In the genomic region with DNA sequence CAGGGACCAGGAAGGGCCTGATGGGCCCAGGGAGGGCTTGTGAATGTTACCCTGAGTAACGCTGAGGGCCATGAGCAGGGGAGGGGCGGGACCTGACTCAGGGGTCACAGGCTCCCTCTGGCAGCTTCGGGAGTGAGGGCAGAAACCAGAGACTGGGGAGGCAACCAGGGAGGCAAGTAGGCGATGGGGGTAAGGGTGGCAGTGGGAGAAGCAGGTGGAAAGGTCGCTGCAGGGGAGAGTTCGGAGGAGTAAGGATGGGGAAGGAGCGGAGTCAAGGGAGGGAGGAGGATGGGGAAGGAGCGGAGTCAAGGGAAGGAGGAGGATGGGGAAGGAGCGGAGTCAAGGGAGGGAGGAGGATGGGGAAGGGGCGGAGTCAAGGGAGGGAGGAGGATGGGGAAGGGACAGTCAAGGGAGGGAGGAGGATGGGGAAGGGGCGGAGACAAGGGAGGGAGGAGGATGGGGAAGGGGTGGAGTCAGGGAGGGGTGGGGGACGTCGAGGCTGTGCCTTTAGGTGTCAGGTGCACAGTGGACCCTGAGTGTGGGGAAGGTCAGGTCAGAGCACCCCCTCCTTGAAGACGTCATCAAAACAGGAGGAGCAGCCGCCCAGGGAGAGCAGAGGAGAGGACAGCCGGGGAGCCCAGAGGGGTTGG, we compare ENCODE assay signal across 8 cellular contexts. TPM values are rescaled to one million over a fixed set of nuclear protein-coding genes. Genes with fewer than 3 reads are reported as not detected.
A peak's percentile ranks its signal among the peaks of the same experiment; 100 is the strongest.
DNase-seq lines count a peak whose midpoint lies in the region; ATAC-seq, FAIRE-seq and TF ChIP-seq lines count a peak whose summit lies in the region.

No MANE protein-coding gene starts in this region.

- peak overlapping the region; percentile 70 for H2AFZ ChIP-seq in keratinocyte (ENCODE audit: control insufficient read depth, low read length)

- H3K4me3 Mint-ChIP-seq in stimulated activated naive CD8-positive, alpha-beta T cell treated with anti-CD3 and anti-CD28 coated beads, Interleukin-15, Interleukin-2, amounts not matched to agents 100 ng/mL and 50 ng/mL, for 24 hours, result no peak overlapping the region

- H3K79me2 ChIP-seq in keratinocyte (ENCODE audit: control insufficient read depth, insufficient read depth, low read length), result no peaks in the 10 kb centered on the region

- H3K27me3 Mint-ChIP-seq in stimulated activated naive CD8-positive, alpha-beta T cell treated with anti-CD3 and anti-CD28 coated beads, Interleukin-15, Interleukin-2, amounts not matched to agents 100 ng/mL and 50 ng/mL, for 24 hours, result no peaks in the 10 kb centered on the region

- peak overlapping the region; percentile 64 for H3K4me2 ChIP-seq in keratinocyte (ENCODE audit: control insufficient read depth, extremely low read depth, insufficient read depth, low read depth, low read length)

- H3K9me3 Mint-ChIP-seq in stimulated activated naive CD8-positive, alpha-beta T cell treated with anti-CD3 and anti-CD28 coated beads, Interleukin-15, Interleukin-2, amounts not matched to agents 100 ng/mL and 50 ng/mL, for 24 hours, result no peaks in the 10 kb centered on the region

- H3K36me3 ChIP-seq in keratinocyte (ENCODE audit: control insufficient read depth in 2 of 2, extremely low read depth in 1 of 2, insufficient read depth in 2 of 2, low read length in 2 of 2), result no peaks in the 10 kb centered on the region

- peaks cover 35% of the 10 kb centered on the region for H3K36me3 Mint-ChIP-seq in stimulated activated naive CD8-positive, alpha-beta T cell treated with anti-CD3 and anti-CD28 coated beads, Interleukin-15, Interleukin-2, amounts not matched to agents 100 ng/mL and 50 ng/mL, for 24 hours (ENCODE audit: low read depth)

- peaks cover 5% of the 10 kb centered on the region for H3K27me3 ChIP-seq in keratinocyte (ENCODE audit: control insufficient read depth, extremely low read depth, insufficient read depth, low read length)

- H3K27ac ChIP-seq in keratinocyte (ENCODE audit: control insufficient read depth, insufficient read depth, low read length), result no peak overlapping the region

- peaks cover 3% of the 10 kb centered on the region for H3K4me1 ChIP-seq in keratinocyte (ENCODE audit: control insufficient read depth, extremely low read depth, insufficient read depth, low read length)

- dilution Hi-C loops in keratinocyte (cut with MboI; ENCODE audit: extremely low pct_ligation_motif_present, low sequenced_read_pairs), result no loop called here

- no peaks in the 10 kb centered on the region for H3K9me1 ChIP-seq in keratinocyte (ENCODE audit: control insufficient read depth, extremely low read depth, insufficient read depth, low read length)

- H3K9ac ChIP-seq in keratinocyte (ENCODE audit: control insufficient read depth, extremely low read depth, insufficient read depth, low read length), result no peak overlapping the region

- in situ Hi-C loops in T47D (cut with HindIII; ENCODE audit: low pct_unique_long_range_greater_than_20kb, low sequenced_read_pairs), result no loop called here

- no peaks in the 10 kb centered on the region for H4K20me1 ChIP-seq in keratinocyte (ENCODE audit: control insufficient read depth, extremely low read depth, insufficient read depth, low read length)

- TF ChIP-seq CTCF in keratinocyte (optimal IDR thresholded peaks at IDR 0.05 in 1 of 3, IDR thresholded peaks at IDR 0.05 in 1 of 3, conservative IDR thresholded peaks at IDR 0.05 in 1 of 3; ENCODE audit: extremely low read depth in 1 of 3, insufficient read depth in 2 of 3, low read length in 3 of 3), result no peak

- H3K27ac Mint-ChIP-seq in stimulated activated naive CD8-positive, alpha-beta T cell treated with anti-CD3 and anti-CD28 coated beads, Interleukin-15, Interleukin-2, amounts not matched to agents 100 ng/mL and 50 ng/mL, for 24 hours, result peak overlapping the region; percentile 31

- ATAC-seq in stimulated activated naive CD8-positive, alpha-beta T cell treated with anti-CD3 and anti-CD28 coated beads, Interleukin-15, Interleukin-2, amounts not matched to agents 100 U/mL and 50 U/mL, for 24 hours, result no peak

- H3K4me3 ChIP-seq in keratinocyte (ENCODE audit: control insufficient read depth in 2 of 3, extremely low read depth in 1 of 3, insufficient read depth in 2 of 3, low read depth in 1 of 3, low read length in 3 of 3), result peak overlapping the region in 1 of 3 experiments; percentile 37

- peaks cover 34% of the 10 kb centered on the region for H3K4me1 Mint-ChIP-seq in stimulated activated naive CD8-positive, alpha-beta T cell treated with anti-CD3 and anti-CD28 coated beads, Interleukin-15, Interleukin-2, amounts not matched to agents 100 ng/mL and 50 ng/mL, for 24 hours (ENCODE audit: low read depth)

- H3K9me3 ChIP-seq in keratinocyte (ENCODE audit: control insufficient read depth, low read depth, low read length), result no peaks in the 10 kb centered on the region

- no peak for FAIRE-seq in keratinocyte (lab: Jason Lieb, UNC)

- no peak for DNase-seq in stimulated activated naive CD8-positive, alpha-beta T cell treated with anti-CD3 and anti-CD28 coated beads, Interleukin-15, Interleukin-2, amounts not matched to agents 100 U/mL and 50 U/mL, for 24 hours
- DNase-seq in T47D (ENCODE audit: low read depth in 1 of 2, low spot score in 1 of 2) (peak; percentile 40 to 96), keratinocyte (ENCODE audit: low read depth, low spot score) (no peak), NCI-H524 (lab: John Stamatoyannopoulos, UW) (no peak), NCI-H2107 (lab: John Stamatoyannopoulos, UW) (no peak), dedifferentiated amniotic fluid mesenchymal stem cell (ENCODE audit: extremely low spot score) (no peak)
- no peak for DNase-seq in activated CD8-positive, alpha-beta memory T cell treated with anti-CD3 and anti-CD28 coated beads for 24 hours

RNA-seq across cellular contexts. Expression of a gene that starts 15.5 kb away (rescaled TPM):
- 3.6 to 5.1 TPM (median 4.4 TPM) in 3 replicates for polyA plus RNA-seq in keratinocyte
- 0.59 TPM for polyA plus RNA-seq in keratinocyte (2011; ENCODE audit: low read depth)
- polyA plus RNA-seq in keratinocyte (2011; cell fraction: cytosol; rRNA removed), result 1.9 and 2.4 TPM in 2 replicates
- 6.2 and 7.7 TPM in 2 replicates for polyA plus RNA-seq in keratinocyte (2011; cell fraction: nucleus; rRNA removed)
- polyA plus RNA-seq in keratinocyte (2012; ENCODE audit: low replicate concordance), result 6.2 and 7.2 TPM in 2 replicates
- polyA minus RNA-seq in keratinocyte, result 4.9 to 12.7 TPM (median 4.9 TPM) in 3 replicates
- 5.4 TPM for polyA minus RNA-seq in keratinocyte (2011; cell fraction: cytosol; rRNA and poly(A)+ RNA removed)
- 6.3 and 9.2 TPM in 2 replicates for polyA minus RNA-seq in keratinocyte (2011; cell fraction: nucleus; rRNA and poly(A)+ RNA removed)

RNA-seq across cellular contexts. Expression of a gene that starts 28.1 kb away (rescaled TPM):
- polyA plus RNA-seq in keratinocyte, result 0.14 to 0.22 TPM (median 0.21 TPM) in 3 replicates
- 2.6 TPM for polyA plus RNA-seq in keratinocyte (2011; ENCODE audit: low read depth)
- 0.36 and 0.81 TPM in 2 replicates for polyA plus RNA-seq in keratinocyte (2011; cell fraction: cytosol; rRNA removed)
- 0.42 and 0.69 TPM in 2 replicates for polyA plus RNA-seq in keratinocyte (2011; cell fraction: nucleus; rRNA removed)
- 3.3 and 4.1 TPM in 2 replicates for polyA plus RNA-seq in keratinocyte (2012; ENCODE audit: low replicate concordance)
- polyA minus RNA-seq in keratinocyte, result 0.26 to 5.0 TPM (median 0.66 TPM) in 3 replicates
- 4.6 TPM for polyA minus RNA-seq in keratinocyte (2011; cell fraction: cytosol; rRNA and poly(A)+ RNA removed)
- polyA minus RNA-seq in keratinocyte (2011; cell fraction: nucleus; rRNA and poly(A)+ RNA removed), result not detected in 2 replicates

RNA-seq across cellular contexts. Expression of a gene that starts 41.9 kb away (rescaled TPM):
- polyA plus RNA-seq in keratinocyte, result 0.19 to 0.24 TPM in 2 of 3 replicates, not detected in the other
- not detected for polyA plus RNA-seq in keratinocyte (2011; ENCODE audit: low read depth)
- 0.62 and 0.94 TPM in 2 replicates for polyA plus RNA-seq in keratinocyte (2011; cell fraction: cytosol; rRNA removed)
- 0.42 TPM in 1 of 2 replicates, not detected in the other for polyA plus RNA-seq in keratinocyte (2011; cell fraction: nucleus; rRNA removed)
- 0.16 and 0.99 TPM in 2 replicates for polyA plus RNA-seq in keratinocyte (2012; ENCODE audit: low replicate concordance)
- polyA minus RNA-seq in keratinocyte, result 0.51 to 1.5 TPM in 2 of 3 replicates, not detected in the other
- not detected for polyA minus RNA-seq in keratinocyte (2011; cell fraction: cytosol; rRNA and poly(A)+ RNA removed)
- not detected in 2 replicates for polyA minus RNA-seq in keratinocyte (2011; cell fraction: nucleus; rRNA and poly(A)+ RNA removed)

Comparison
In these comparisons a context has a peak if more than half of its experiments do, and no peak if none do; other contexts are left out.
1. DNase-seq: peak in T47D (2 of 2); none in stimulated activated naive CD8-positive, alpha-beta T cell treated with anti-CD3 and anti-CD28 coated beads, Interleukin-15, Interleukin-2, amounts not matched to agents 100 U/mL and 50 U/mL, for 24 hours (single experiment), keratinocyte (single experiment), NCI-H524 (0 of 2), activated CD8-positive, alpha-beta memory T cell treated with anti-CD3 and anti-CD28 coated beads for 24 hours (single experiment), NCI-H2107 (single experiment) and dedifferentiated amniotic fluid mesenchymal stem cell (single experiment).